Comparison of ENCODE assay signal across 8 cellular contexts in the genomic region with DNA sequence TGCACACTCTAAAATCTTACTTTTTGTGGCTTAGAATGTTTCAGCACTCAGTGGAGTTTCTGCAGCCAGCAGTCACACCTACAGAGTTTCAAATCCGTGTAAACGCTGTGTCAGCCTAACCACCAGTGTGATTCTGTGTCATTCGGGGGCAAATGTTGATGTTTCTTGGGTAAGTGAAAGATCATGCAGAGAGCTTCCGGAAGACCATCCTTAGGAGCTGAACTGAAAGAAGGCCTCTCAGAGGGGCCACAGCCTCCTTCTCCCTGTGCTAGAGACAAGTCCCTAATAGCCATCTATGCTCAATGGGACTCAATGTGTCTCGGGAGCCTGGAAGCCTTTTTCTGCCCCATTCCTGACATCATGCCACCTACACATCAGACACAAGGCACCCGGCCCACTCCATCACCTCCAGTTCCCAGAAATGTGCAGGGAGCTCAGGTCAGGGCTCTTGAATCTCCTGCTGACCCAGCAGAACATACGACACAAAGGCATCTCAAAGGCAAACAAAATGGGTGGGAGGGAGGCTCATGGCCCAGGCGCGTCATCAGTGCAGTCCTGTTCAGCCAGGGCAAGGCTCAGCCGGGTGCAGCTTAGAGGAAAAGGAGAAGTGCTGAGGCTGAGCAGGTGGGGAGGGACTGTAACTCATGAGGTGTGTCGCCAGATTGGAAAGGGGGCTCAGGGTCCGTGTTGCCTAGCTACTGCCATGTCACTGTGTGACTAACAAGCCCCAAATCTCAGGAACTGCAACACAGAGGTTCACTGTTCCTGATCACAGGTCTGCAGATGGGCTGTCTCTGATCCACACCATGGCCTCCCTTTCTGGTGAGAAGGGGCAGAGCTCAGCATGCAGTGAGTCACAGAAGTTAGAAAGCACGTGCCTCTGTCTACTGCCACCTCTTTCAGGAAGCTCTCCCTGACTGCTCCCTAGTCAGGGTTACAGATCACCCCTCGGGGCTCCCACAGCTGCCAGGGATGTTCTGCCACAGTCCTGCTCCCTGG.
DNase-seq lines count a peak whose midpoint lies in the region; ATAC-seq, FAIRE-seq and TF ChIP-seq lines count a peak whose summit lies in the region.

No MANE protein-coding gene starts in this region.

- peak overlapping the region; percentile 52 for H3K4me3 Mint-ChIP-seq in T-helper 2 cell treated with Interferon-gamma antibody and Interleukin-4, amounts not matched to agents 5 μg/mL and 100 μg/mL, for 36 hours
- H3K4me3 Mint-ChIP-seq in glutamatergic neuron (ENCODE audit: unreplicated experiment) (no peak overlapping the region), MCF 10A (ENCODE audit: unreplicated experiment) (no peak overlapping the region)

- peak overlapping the region; percentile 43 to 78; a peak in 4 of 6 replicates for H3K27ac ChIP-seq in A549

- H3K27me3 Mint-ChIP-seq in T-helper 2 cell treated with Interferon-gamma antibody and Interleukin-4, amounts not matched to agents 5 μg/mL and 100 μg/mL, for 36 hours (ENCODE audit: low read depth), result no peaks in the 10 kb centered on the region
- peaks cover 7% of the 10 kb centered on the region for H3K27me3 Mint-ChIP-seq in glutamatergic neuron (ENCODE audit: unreplicated experiment)
- no peaks in the 10 kb centered on the region for H3K27me3 Mint-ChIP-seq in MCF 10A (ENCODE audit: insufficient read depth, unreplicated experiment)

- 51% methylated on average over 12 of the region's 14 CpGs for WGBS in A549 (ENCODE audit: missing lambda C conversion rate)

- no peaks in the 10 kb centered on the region for H3K9me3 ChIP-seq in A549

- peaks cover 33% of the 10 kb centered on the region for H3K4me1 ChIP-seq in A549

- H3K9me3 Mint-ChIP-seq in T-helper 2 cell treated with Interferon-gamma antibody and Interleukin-4, amounts not matched to agents 5 μg/mL and 100 μg/mL, for 36 hours, result no peaks in the 10 kb centered on the region
- H3K9me3 Mint-ChIP-seq in glutamatergic neuron (ENCODE audit: unreplicated experiment) (peaks cover under 1% of the 10 kb centered on the region), MCF 10A (ENCODE audit: unreplicated experiment) (no peaks in the 10 kb centered on the region)

- H3K27ac Mint-ChIP-seq in T-helper 2 cell treated with Interferon-gamma antibody and Interleukin-4, amounts not matched to agents 5 μg/mL and 100 μg/mL, for 36 hours, result peak overlapping the region; percentile 93
- H3K27ac Mint-ChIP-seq in glutamatergic neuron (ENCODE audit: unreplicated experiment), result no peak overlapping the region
- H3K27ac Mint-ChIP-seq in MCF 10A (ENCODE audit: low read depth, unreplicated experiment), result no peak overlapping the region

- CTCF ChIA-PET in A549 (lab: Yijun Ruan, JAX), result interaction anchor here (0.8 kb wide), 1 partner anchor 10 kb away, joined by 3 read pairs; no protein-coding TSS in a partner anchor
- CTCF ChIA-PET in MCF 10A (lab: Yijun Ruan, JAX), result interaction anchor here (0.6 to 0.7 kb wide), 2 partner anchors 10 to 404 kb away, joined by 3 to 5 read pairs; no protein-coding TSS in a partner anchor
- CTCF ChIA-PET in HEK293T (lab: Yijun Ruan, JAX), result no interaction called here

- TF ChIP-seq EP300 in A549 (IDR thresholded peaks at IDR 0.05), result no peak

- peaks cover 20% of the 10 kb centered on the region for H3K4me1 Mint-ChIP-seq in T-helper 2 cell treated with Interferon-gamma antibody and Interleukin-4, amounts not matched to agents 5 μg/mL and 100 μg/mL, for 36 hours (ENCODE audit: low read depth)
- H3K4me1 Mint-ChIP-seq in glutamatergic neuron (ENCODE audit: low read depth, unreplicated experiment), result peaks cover 3% of the 10 kb centered on the region
- H3K4me1 Mint-ChIP-seq in MCF 10A (ENCODE audit: insufficient read depth, unreplicated experiment), result peaks cover 16% of the 10 kb centered on the region

- BruUV-seq in MCF 10A (replicated peaks; lab: Mats Ljungman, UMichigan), result no TSS peak

- POLR2A ChIA-PET in A549 (lab: Yijun Ruan, JAX) (no interaction called here), MCF 10A (lab: Yijun Ruan, JAX) (interaction anchor here (0.6 to 0.7 kb wide), 2 partner anchors 40 to 232 kb away, joined by 3 read pairs; no protein-coding TSS in a partner anchor), HEK293T (lab: Yijun Ruan, JAX) (no interaction called here)

- DNase-seq in A549 (ENCODE audit: low read depth in 1 of 2, low spot score in 1 of 2) (peak in 1 of 2 experiments; percentile 51), glutamatergic neuron (peak; percentile 12), MCF 10A (ENCODE audit: unreplicated experiment) (no peak), HEK293T (ENCODE audit: extremely low spot score) (no peak)
- DNase-seq in T-helper 2 cell treated with Interferon-gamma antibody and Interleukin-4, amounts not matched to agents 5 μg/mL and 100 μg/mL, for 36 hours (ENCODE audit: low spot score), result peak; percentile 81
- DNase-seq in stimulated activated CD8-positive, alpha-beta memory T cell treated with anti-CD3 and anti-CD28 coated beads, Interleukin-7, amount 100 ng/mL, for 4 hours (ENCODE audit: low read depth in 2 of 2), result peak; percentile 21 to 38

- peaks cover under 1% of the 10 kb centered on the region for H3K36me3 Mint-ChIP-seq in T-helper 2 cell treated with Interferon-gamma antibody and Interleukin-4, amounts not matched to agents 5 μg/mL and 100 μg/mL, for 36 hours (ENCODE audit: low read depth)
- H3K36me3 Mint-ChIP-seq in glutamatergic neuron (ENCODE audit: unreplicated experiment) (no peaks in the 10 kb centered on the region), MCF 10A (ENCODE audit: insufficient read depth, unreplicated experiment) (peaks cover under 1% of the 10 kb centered on the region)

- no peak for TF ChIP-seq RAD21 in A549 (conservative IDR thresholded peaks at IDR 0.05 in 1 of 2, IDR thresholded peaks at IDR 0.05 in 1 of 2)

- no peak overlapping the region for H3K4me3 ChIP-seq in A549

- FAIRE-seq in A549 (lab: Jason Lieb, UNC), result no peak

- intact Hi-C loops in MCF 10A (cut with micrococcal nuclease), result no loop called here

- no peak for TF ChIP-seq POLR2A in A549 (IDR thresholded peaks at IDR 0.05; ENCODE audit: low read length)

- ATAC-seq in A549 (peak; percentile 60 to 69; a peak in 5 of 6 replicates), GM18909 (IDR thresholded peaks at IDR 0.05; ENCODE audit: poor library complexity, unreplicated experiment) (peak; percentile 84), HG03064 (IDR thresholded peaks at IDR 0.05; ENCODE audit: low read depth, unreplicated experiment) (peak; percentile 78)

- H3K4me2 ChIP-seq in A549, result peak overlapping the region; percentile 27

- TF ChIP-seq CTCF in A549 (IDR thresholded peaks at IDR 0.05), result no peak
- TF ChIP-seq CTCF in glutamatergic neuron (IDR thresholded peaks at IDR 0.05; ENCODE audit: partially characterized antibody, unreplicated experiment), result no peak
- no peak for TF ChIP-seq CTCF in MCF 10A (IDR thresholded peaks at IDR 0.05; ENCODE audit: unreplicated experiment)

TF ChIP-seq in A549, 52 proteins besides CTCF, POLR2A, EP300 and RAD21:
- TF ChIP-seq ZFP36 (IDR thresholded peaks at IDR 0.05; ENCODE audit: borderline replicate concordance, partially characterized antibody) (peak; percentile 96), MAFK (IDR thresholded peaks at IDR 0.05; ENCODE audit: partially characterized antibody) (peak; percentile 69), POLR2AphosphoS2 (conservative IDR thresholded peaks at IDR 0.05; ENCODE audit: low read length) (no peak)

TF ChIP-seq in HEK293T, 16 proteins besides CTCF, POLR2A, EP300 and RAD21:
- TF ChIP-seq NFRKB (IDR thresholded peaks at IDR 0.05) (no peak), FOXK2 (IDR thresholded peaks at IDR 0.05) (no peak), ARNT (IDR thresholded peaks at IDR 0.05) (no peak), FOXA1 (IDR thresholded peaks at IDR 0.05) (no peak), SP1 (IDR thresholded peaks at IDR 0.05) (no peak), ELF4 (IDR thresholded peaks at IDR 0.05) (no peak), BHLHE40 (IDR thresholded peaks at IDR 0.05; ENCODE audit: borderline replicate concordance) (no peak), SUZ12 (IDR thresholded peaks at IDR 0.05) (no peak), LEF1 (IDR thresholded peaks at IDR 0.05; ENCODE audit: borderline replicate concordance) (no peak), L3MBTL2 (conservative IDR thresholded peaks at IDR 0.05) (no peak), HDGF (IDR thresholded peaks at IDR 0.05; ENCODE audit: borderline replicate concordance) (no peak)
- TF ChIP-seq, protein P1, sequence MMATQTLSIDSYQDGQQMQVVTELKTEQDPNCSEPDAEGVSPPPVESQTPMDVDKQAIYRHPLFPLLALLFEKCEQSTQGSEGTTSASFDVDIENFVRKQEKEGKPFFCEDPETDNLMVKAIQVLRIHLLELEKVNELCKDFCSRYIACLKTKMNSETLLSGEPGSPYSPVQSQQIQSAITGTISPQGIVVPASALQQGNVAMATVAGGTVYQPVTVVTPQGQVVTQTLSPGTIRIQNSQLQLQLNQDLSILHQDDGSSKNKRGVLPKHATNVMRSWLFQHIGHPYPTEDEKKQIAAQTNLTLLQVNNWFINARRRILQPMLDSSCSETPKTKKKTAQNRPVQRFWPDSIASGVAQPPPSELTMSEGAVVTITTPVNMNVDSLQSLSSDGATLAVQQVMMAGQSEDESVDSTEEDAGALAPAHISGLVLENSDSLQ (IDR thresholded peaks at IDR 0.05), result no peak

Comparison
In these comparisons a context has a peak if more than half of its experiments do, and no peak if none do; other contexts are left out.
1. DNase-seq: peak in T-helper 2 cell treated with Interferon-gamma antibody and Interleukin-4, amounts not matched to agents 5 μg/mL and 100 μg/mL, for 36 hours (single experiment), glutamatergic neuron (single experiment) and stimulated activated CD8-positive, alpha-beta memory T cell treated with anti-CD3 and anti-CD28 coated beads, Interleukin-7, amount 100 ng/mL, for 4 hours (2 of 2); none in MCF 10A (single experiment) and HEK293T (single experiment).
2. Peak in every context shown above with its lines, with median percentiles within 50 percentile points of each other: ATAC-seq.